ENCODE assay signal across 21 cellular contexts in the genomic region with DNA sequence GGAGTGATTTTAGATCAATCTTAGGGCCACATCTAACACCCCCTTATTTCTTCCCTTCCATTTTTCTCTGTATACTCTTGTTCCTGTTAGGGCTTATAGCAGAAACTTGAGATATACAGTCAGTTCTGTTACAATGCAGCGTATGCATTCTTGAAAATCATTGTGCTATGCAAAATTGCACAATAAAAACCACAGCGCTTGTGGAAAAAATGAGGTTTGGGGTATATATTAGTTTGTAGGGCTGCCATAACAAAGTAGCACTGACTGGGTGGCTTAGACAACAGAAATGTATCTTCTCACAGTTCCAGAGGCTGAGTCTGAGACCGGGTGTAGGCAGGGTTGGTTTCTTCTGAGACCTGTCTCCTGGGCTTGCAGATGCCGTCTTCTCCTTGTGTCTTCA. TPM values are rescaled to one million over a fixed set of nuclear protein-coding genes. Genes with fewer than 3 reads are reported as not detected.
DNase-seq lines count a peak whose midpoint lies in the region; TF ChIP-seq lines count a peak whose summit lies in the region.
"Had no signal": no experiment of that assay in that cellular context is flagged by ENCODE, and none has a peak within 500 bp of the region (broad histone marks: within the 10 kb centered on the region; RNA-seq: fewer than 3 reads in every experiment).

No MANE protein-coding gene starts in this region.

- peaks cover 64% of the 10 kb centered on the region for H4K20me1 ChIP-seq in smooth muscle cell (ENCODE audit: low read depth)

- H2BK12ac ChIP-seq in neuronal stem cell (ENCODE audit: low read length) = no peak overlapping the region

- H3K4me1 ChIP-seq in smooth muscle cell (ENCODE audit: low read depth) (peaks cover 11% of the 10 kb centered on the region), neuronal stem cell (ENCODE audit: control insufficient read depth in 2 of 2, insufficient read depth in 1 of 2, low read depth in 1 of 2, low read length in 2 of 2) (peaks cover 8 to 10% of the 10 kb centered on the region in 2 donors)
- H3K4me1 ChIP-seq: prostate gland had no signal

- no peak overlapping the region for H3K4ac ChIP-seq in neuronal stem cell (ENCODE audit: low read length)

- WGBS in smooth muscle cell (ENCODE audit: low lambda C conversion rate) = 52% methylated on average over 4 of the region's 4 CpGs
- WGBS in neuronal stem cell (ENCODE audit: extremely low coverage in 2 of 2, insufficient read length in 2 of 2, insufficient replicate concordance in 1 of 2), 2 donors = no CpG with 5 or more reads among the region's 4 CpGs

- H3K23ac ChIP-seq in neuronal stem cell (ENCODE audit: low read depth, low read length, poor library complexity) = no peak overlapping the region

- TF ChIP-seq CTCF in smooth muscle cell (IDR thresholded peaks at IDR 0.05; ENCODE audit: borderline replicate concordance, insufficient read depth, poor library complexity, severe bottlenecking) = no peak

- no peak overlapping the region for H2BK5ac ChIP-seq in neuronal stem cell (ENCODE audit: low read length)

- no peaks in the 10 kb centered on the region for H3F3A ChIP-seq in smooth muscle cell (ENCODE audit: low read depth)

- no peak overlapping the region for H2AK5ac ChIP-seq in neuronal stem cell (ENCODE audit: low read depth, low read length)

- no peak overlapping the region for H4K8ac ChIP-seq in neuronal stem cell (ENCODE audit: low read depth, low read length)

- no peaks in the 10 kb centered on the region for H3K9me3 ChIP-seq in smooth muscle cell (replicated peaks; ENCODE audit: low read depth)
- no peaks in the 10 kb centered on the region for H3K9me3 ChIP-seq in neuronal stem cell (replicated peaks in 1 of 2; ENCODE audit: control insufficient read depth in 2 of 2, insufficient read depth in 1 of 2, low read depth in 1 of 2, low read length in 2 of 2)
- H3K9me3 ChIP-seq: heart left ventricle, prostate gland, thyroid gland had no signal

- peaks cover 66% of the 10 kb centered on the region for H3K79me2 ChIP-seq in smooth muscle cell (ENCODE audit: low read depth)

- H3K4me2 ChIP-seq in smooth muscle cell = peak overlapping the region; percentile 27
- no peak overlapping the region for H3K4me2 ChIP-seq in neuronal stem cell (ENCODE audit: insufficient read depth, low read length, poor library complexity, severe bottlenecking)

- H2AFZ ChIP-seq in smooth muscle cell (ENCODE audit: low read depth) (no peak overlapping the region), neuronal stem cell (ENCODE audit: low read length) (no peak overlapping the region)

- H3K27me3 ChIP-seq in smooth muscle cell (ENCODE audit: low read depth) (no peaks in the 10 kb centered on the region), neuronal stem cell (ENCODE audit: control insufficient read depth in 3 of 3, insufficient read depth in 3 of 3, low read depth in 1 of 3, low read length in 3 of 3) (no peaks in the 10 kb centered on the region)
- H3K27me3 ChIP-seq: heart left ventricle, thyroid gland had no signal

- peak; percentile 49 for DNase-seq in HS-5 (ENCODE audit: low read depth)
- peak; percentile 34 for DNase-seq in RPMI7951 (ENCODE audit: low read depth)
- DNase-seq in fibroblast of gingiva (ENCODE audit: low read depth) = peak; percentile 82
- no peak for DNase-seq in smooth muscle cell (lab: John Stamatoyannopoulos, UW; ENCODE audit: unreplicated experiment)
- DNase-seq in putamen (ENCODE audit: low spot score) = no peak
- no peak for DNase-seq in UCSD-AML1 (lab: John Stamatoyannopoulos, UW; ENCODE audit: unreplicated experiment)
- DNase-seq in neuronal stem cell (ENCODE audit: low spot score) = no peak
- DNase-seq: activated CD4-positive, alpha-beta T cell treated with anti-CD3 and anti-CD28 coated beads, Interleukin-2, amount 10 ng/mL, durations not matched to agents 7 days and 5 days; activated naive CD4-positive, alpha-beta T cell; activated T-cell treated with anti-CD3 and anti-CD28 coated beads for 4 hours; dermis blood vessel endothelial cell; DMS 273 treated with DMSO at 0.1 percent for 48 hours; H7; heart left ventricle; naive B cell; NCI-H2081 treated with DMSO at 0.1 percent for 48 hours; PC-3; thyroid gland had no signal

- no peaks in the 10 kb centered on the region for H3K36me3 ChIP-seq in smooth muscle cell (ENCODE audit: low read depth)
- H3K36me3 ChIP-seq in neuronal stem cell (replicated peaks in 1 of 2; ENCODE audit: control insufficient read depth in 2 of 2, insufficient read depth in 2 of 2, low read length in 2 of 2) = no peaks in the 10 kb centered on the region
- H3K36me3 ChIP-seq: heart left ventricle, prostate gland, thyroid gland had no signal

- no peak overlapping the region for H2BK15ac ChIP-seq in neuronal stem cell (ENCODE audit: low read length)

- no peak overlapping the region for H3K4me3 ChIP-seq in smooth muscle cell
- no peak overlapping the region for H3K4me3 ChIP-seq in neuronal stem cell (ENCODE audit: low read length in 2 of 2)
- H3K4me3 ChIP-seq: heart left ventricle, prostate gland, SK-N-MC, thyroid gland had no signal

- no peak overlapping the region for H4K91ac ChIP-seq in neuronal stem cell (ENCODE audit: low read depth, low read length, poor library complexity)

- H3K9ac ChIP-seq in smooth muscle cell (ENCODE audit: low read depth) (no peak overlapping the region), neuronal stem cell (ENCODE audit: low read depth, low read length, poor library complexity) (no peak overlapping the region)

- peak overlapping the region; percentile 57 for H3K27ac ChIP-seq in smooth muscle cell (ENCODE audit: low read depth)
- H3K27ac ChIP-seq in neuronal stem cell (replicated peaks; ENCODE audit: low read length) = no peak overlapping the region
- H3K27ac ChIP-seq: epithelial cell of prostate, prostate gland, SK-N-MC, thyroid gland had no signal

- no peak overlapping the region for H3K14ac ChIP-seq in neuronal stem cell (ENCODE audit: low read length)

- H2BK120ac ChIP-seq in neuronal stem cell (ENCODE audit: low read depth, low read length) = no peak overlapping the region

- H3K79me1 ChIP-seq in neuronal stem cell (ENCODE audit: low read depth, low read length) = no peaks in the 10 kb centered on the region

- H3K18ac ChIP-seq in neuronal stem cell (ENCODE audit: low read length) = no peak overlapping the region

RNA-seq across cellular contexts. Expression of gene WWC2, which starts 59.0 kb away (rescaled TPM):
- 18.9 and 21.4 TPM in 2 replicates for total RNA-seq in RPMI7951 (2014; rRNA removed; shearing (Covaris generic))
- total RNA-seq in smooth muscle cell = 13.5 and 18.1 TPM in 2 replicates
- polyA plus RNA-seq in smooth muscle cell = 11.2 TPM in 2 replicates
- polyA plus RNA-seq in neuronal stem cell (2013, experiment 1 of 2) = 24.2 TPM
- polyA plus RNA-seq in neuronal stem cell (2013, experiment 2 of 2) = 24.7 TPM

Comparison
In these comparisons a context has a peak if more than half of its experiments do, and no peak if none do; other contexts are left out.
1. DNase-seq: peak in HS-5 (single experiment), RPMI7951 (single experiment) and fibroblast of gingiva (single experiment); none in smooth muscle cell (single experiment), putamen (single experiment), UCSD-AML1 (single experiment) and neuronal stem cell (single experiment).